In genomic region chr5:149551227-149552037, GRCh38 we compare ENCODE assay signal across 8 cellular contexts. TPM values are rescaled to one million over a fixed set of nuclear protein-coding genes. Genes with fewer than 3 reads are reported as not detected.
DNase-seq lines count a peak whose midpoint lies in the region; ATAC-seq lines count a peak whose summit lies in the region.

CSNK1A1 (minus strand) TSS chr5:149551439; CDS start chr5:149550964, 475 bp downstream.

- peak within 1 kb of the TSS; percentile 97 for H3K56ac ChIP-seq in mesendoderm (ENCODE audit: low read length)

- peak; percentile 87 for ATAC-seq in GM21390 (IDR thresholded peaks at IDR 0.05; ENCODE audit: unreplicated experiment)
- ATAC-seq in activated CD8-positive, alpha-beta memory T cell treated with anti-CD3 and anti-CD28 coated beads, Interleukin-2, amount 10 ng/mL, durations not matched to agents 7 days and 5 days: peak; percentile 94

- H3K9me3 ChIP-seq in HUES48 (ENCODE audit: control insufficient read depth, insufficient read depth, low read length) (no peaks in the 10 kb centered on the region), NT2/D1 (ENCODE audit: insufficient read depth, low read length) (no peaks in the 10 kb centered on the region), endocrine pancreas (ENCODE audit: control insufficient read depth, low read length) (no peaks in the 10 kb centered on the region)

- H3K9ac ChIP-seq in HUES48 (ENCODE audit: low read depth, low read length) (peak within 1 kb of the TSS; percentile 96), NT2/D1 (ENCODE audit: insufficient read length, low read depth) (peak within 1 kb of the TSS; percentile 98), endocrine pancreas (ENCODE audit: control insufficient read depth, insufficient read depth, low read length) (peak within 1 kb of the TSS; percentile 97), mesendoderm (ENCODE audit: low read length) (peak within 1 kb of the TSS; percentile 100)

- H3K27me3 Mint-ChIP-seq in activated CD8-positive, alpha-beta memory T cell treated with anti-CD3 and anti-CD28 coated beads, Interleukin-2, amount 10 ng/mL, durations not matched to agents 7 days and 5 days: no peaks in the 10 kb centered on the region

- CTCF ChIA-PET in activated CD8-positive, alpha-beta memory T cell treated with anti-CD3 and anti-CD28 coated beads, Interleukin-2, amount 10 ng/mL, durations not matched to agents 7 days and 5 days (lab: Charles Lee): interaction anchor here (0.6 to 4.6 kb wide), 20 partner anchors 8 to 232 kb away, joined by 3 to 32 read pairs (median 3); partner anchors contain the start of genes GRPEL2 and PCYOX1L

- H3K79me1 ChIP-seq in mesendoderm (ENCODE audit: low read length): no peaks in the 10 kb centered on the region

- H2BK120ac ChIP-seq in mesendoderm (ENCODE audit: low read depth, low read length): no peak within 1 kb of the TSS

- H3K4me3 ChIP-seq in HUES48 (ENCODE audit: low read depth, low read length): peak within 1 kb of the TSS; percentile 100
- peak within 1 kb of the TSS; percentile 94 for H3K4me3 ChIP-seq in NT2/D1 (ENCODE audit: insufficient read length, low read depth)
- peak within 1 kb of the TSS; percentile 88 for H3K4me3 ChIP-seq in endocrine pancreas (ENCODE audit: control insufficient read depth, insufficient read depth, low read length)
- peak within 1 kb of the TSS; percentile 100 for H3K4me3 ChIP-seq in mesendoderm (ENCODE audit: low read length)

- H2BK15ac ChIP-seq in mesendoderm (replicated peaks; ENCODE audit: low read depth): no peak within 1 kb of the TSS

- H2AK5ac ChIP-seq in mesendoderm (ENCODE audit: low read length): peak within 1 kb of the TSS; percentile 52

- DNase-seq in D341Med (ENCODE audit: low spot score) (peak; percentile 99), NT2/D1 (ENCODE audit: low read depth, low spot score) (peak; percentile 93), mesendoderm (peak; percentile 99)
- DNase-seq in activated CD8-positive, alpha-beta memory T cell treated with anti-CD3 and anti-CD28 coated beads, Interleukin-2, amount 10 ng/mL, durations not matched to agents 7 days and 5 days: peak; percentile 99
- peak; percentile 96 for DNase-seq in stimulated activated CD8-positive, alpha-beta memory T cell treated with anti-CD3 and anti-CD28 coated beads, Interleukin-15, amount 100 ng/mL, for 1 hour (ENCODE audit: low read depth)

- peaks cover 45% of the 10 kb centered on the region for H3K79me2 ChIP-seq in mesendoderm (ENCODE audit: control insufficient read depth, insufficient read depth, low read length)

- H3K4me1 ChIP-seq in HUES48 (ENCODE audit: control insufficient read depth, insufficient read depth, low read length): peaks cover 17% of the 10 kb centered on the region
- H3K4me1 ChIP-seq in NT2/D1 (ENCODE audit: insufficient read depth, insufficient read length): no peaks in the 10 kb centered on the region
- H3K4me1 ChIP-seq in endocrine pancreas (ENCODE audit: control insufficient read depth, insufficient read depth, low read length): peaks cover 17% of the 10 kb centered on the region
- H3K4me1 ChIP-seq in mesendoderm (ENCODE audit: control insufficient read depth, low read depth, low read length): peaks cover 2% of the 10 kb centered on the region

- peak within 1 kb of the TSS; percentile 98 for H3K27ac Mint-ChIP-seq in activated CD8-positive, alpha-beta memory T cell treated with anti-CD3 and anti-CD28 coated beads, Interleukin-2, amount 10 ng/mL, durations not matched to agents 7 days and 5 days

- H3K23ac ChIP-seq in mesendoderm (ENCODE audit: low read length): peak within 1 kb of the TSS; percentile 99

- peaks cover 30% of the 10 kb centered on the region for H3K36me3 ChIP-seq in HUES48 (ENCODE audit: control insufficient read depth, insufficient read depth, low read length)
- peaks cover 41% of the 10 kb centered on the region for H3K36me3 ChIP-seq in NT2/D1 (ENCODE audit: insufficient read depth, insufficient read length, low read length)
- no peaks in the 10 kb centered on the region for H3K36me3 ChIP-seq in endocrine pancreas (ENCODE audit: control insufficient read depth, insufficient read depth, low read length)
- H3K36me3 ChIP-seq in mesendoderm (ENCODE audit: control insufficient read depth, insufficient read depth, low read length): no peaks in the 10 kb centered on the region

- H4K5ac ChIP-seq in mesendoderm (ENCODE audit: low read length): no peak within 1 kb of the TSS

- peak within 1 kb of the TSS; percentile 96 for H3K4me3 Mint-ChIP-seq in activated CD8-positive, alpha-beta memory T cell treated with anti-CD3 and anti-CD28 coated beads, Interleukin-2, amount 10 ng/mL, durations not matched to agents 7 days and 5 days

- peak within 1 kb of the TSS; percentile 95 for H2BK5ac ChIP-seq in mesendoderm (ENCODE audit: low read length)

- H3K27me3 ChIP-seq in HUES48 (ENCODE audit: control insufficient read depth, insufficient read depth, low read length): no peaks in the 10 kb centered on the region
- no peaks in the 10 kb centered on the region for H3K27me3 ChIP-seq in NT2/D1 (ENCODE audit: insufficient read depth, insufficient read length)
- H3K27me3 ChIP-seq in endocrine pancreas (ENCODE audit: control insufficient read depth, insufficient read depth, low read length): no peaks in the 10 kb centered on the region
- H3K27me3 ChIP-seq in mesendoderm (ENCODE audit: insufficient read depth, low read length, poor library complexity): no peaks in the 10 kb centered on the region

- H3K27ac ChIP-seq in HUES48 (ENCODE audit: low read depth, low read length) (peak within 1 kb of the TSS; percentile 100), mesendoderm (ENCODE audit: low read depth, low read length) (peak within 1 kb of the TSS; percentile 99)

- H3K36me3 Mint-ChIP-seq in activated CD8-positive, alpha-beta memory T cell treated with anti-CD3 and anti-CD28 coated beads, Interleukin-2, amount 10 ng/mL, durations not matched to agents 7 days and 5 days: peaks cover 39% of the 10 kb centered on the region

- H3K18ac ChIP-seq in mesendoderm (ENCODE audit: low read length): peak within 1 kb of the TSS; percentile 91

- no CpG with 5 or more reads among the region's 67 CpGs for WGBS in mesendoderm (ENCODE audit: extremely low coverage, insufficient coverage, low lambda C conversion rate)

- H3K9me3 Mint-ChIP-seq in activated CD8-positive, alpha-beta memory T cell treated with anti-CD3 and anti-CD28 coated beads, Interleukin-2, amount 10 ng/mL, durations not matched to agents 7 days and 5 days (ENCODE audit: low read depth): no peaks in the 10 kb centered on the region

- H4K8ac ChIP-seq in mesendoderm (ENCODE audit: low read depth, low read length): peak within 1 kb of the TSS; percentile 77

- peak within 1 kb of the TSS; percentile 94 for H3K4ac ChIP-seq in mesendoderm (ENCODE audit: low read depth, low read length)

- H3K4me1 Mint-ChIP-seq in activated CD8-positive, alpha-beta memory T cell treated with anti-CD3 and anti-CD28 coated beads, Interleukin-2, amount 10 ng/mL, durations not matched to agents 7 days and 5 days: peaks cover 27% of the 10 kb centered on the region

- H3K4me2 ChIP-seq in mesendoderm (ENCODE audit: low read length): peak within 1 kb of the TSS; percentile 94

RNA-seq across cellular contexts. Expression of gene CSNK1A1, which starts in this region (rescaled TPM):
- 100 to 1,000 TPM; 193 to 204 TPM for total RNA-seq in activated CD8-positive, alpha-beta memory T cell treated with anti-CD3 and anti-CD28 coated beads, Interleukin-2, amount 10 ng/mL, durations not matched to agents 7 days and 5 days
- 145 TPM for polyA plus RNA-seq in mesendoderm (2013, experiment 1 of 2)
- 145 TPM for polyA plus RNA-seq in mesendoderm (2013, experiment 2 of 2)

Comparison
In these comparisons a context has a peak if more than half of its experiments do, and no peak if none do; other contexts are left out.
1. Peak in every context shown above with its lines: DNase-seq, ATAC-seq, H3K4me3 ChIP-seq and H3K27ac ChIP-seq.